ENCODE assay signal across 8 cellular contexts in genomic region chr17:45277216-45277849, GRCh38. TPM values are rescaled to one million over a fixed set of nuclear protein-coding genes. Genes with fewer than 3 reads are reported as not detected.
DNase-seq lines count a peak whose midpoint lies in the region; ATAC-seq and TF ChIP-seq lines count a peak whose summit lies in the region.

No MANE protein-coding gene starts in this region.

- no peak overlapping the region for H3K4me2 ChIP-seq in OCI-LY3 (ENCODE audit: low read length)

- H4K20me1 ChIP-seq in OCI-LY3 (ENCODE audit: insufficient read depth, low read length), result no peaks in the 10 kb centered on the region

- peaks cover 13% of the 10 kb centered on the region for H3K4me1 Mint-ChIP-seq in Calu3 (ENCODE audit: low read depth, unreplicated experiment)

- H3K79me2 ChIP-seq in OCI-LY3 (ENCODE audit: low read length), result peaks cover 4% of the 10 kb centered on the region; the same call in 1 of the 2 replicates

- intact Hi-C loops in Calu3 (cut with micrococcal nuclease; ENCODE audit: unreplicated experiment), result loop anchor here (1.0 to 2.0 kb wide), 2 partner anchors 37 to 108 kb away; no protein-coding TSS in a partner anchor

- no peak overlapping the region for H3K4me3 Mint-ChIP-seq in Calu3 (ENCODE audit: low read depth, unreplicated experiment)

- no peak overlapping the region for H3K27ac Mint-ChIP-seq in Calu3 (ENCODE audit: unreplicated experiment)

- CTCF ChIA-PET in Calu3 (lab: Charles Lee), result interaction anchor here (0.5 to 2.8 kb wide), 26 partner anchors 8 to 172 kb away, joined by 3 to 49 read pairs (median 5); partner anchors contain the start of genes ACBD4 and MAP3K14

- H3K4me3 ChIP-seq in OCI-LY3 (ENCODE audit: low read length) (no peak overlapping the region), epithelial cell of esophagus (ENCODE audit: low read length) (no peak overlapping the region)

- H3K4me1 ChIP-seq in OCI-LY3 (ENCODE audit: low read length), result peaks cover 9% of the 10 kb centered on the region

- TF ChIP-seq CTCF in Calu3 (IDR thresholded peaks at IDR 0.05; ENCODE audit: unreplicated experiment), result peak; percentile 84
- TF ChIP-seq CTCF in OCI-LY3 (IDR thresholded peaks at IDR 0.05; ENCODE audit: low read depth, low read length), result peak; percentile 64
- TF ChIP-seq CTCF in epithelial cell of esophagus (IDR thresholded peaks at IDR 0.05; ENCODE audit: insufficient read depth, low read depth, low read length, missing control alignments), result peak; percentile 90

- no peak overlapping the region for H3K9ac ChIP-seq in OCI-LY3 (ENCODE audit: low read length)

- H2AFZ ChIP-seq in OCI-LY3 (ENCODE audit: low read depth, low read length), result no peak overlapping the region

- peaks cover 78% of the 10 kb centered on the region for H3K36me3 Mint-ChIP-seq in Calu3 (ENCODE audit: insufficient read depth, unreplicated experiment)

- H3K27ac ChIP-seq in OCI-LY3 (ENCODE audit: low read length), result peak overlapping the region; percentile 49

- H3K27me3 Mint-ChIP-seq in Calu3 (ENCODE audit: unreplicated experiment), result no peaks in the 10 kb centered on the region

- peaks cover 34% of the 10 kb centered on the region for H3K36me3 ChIP-seq in OCI-LY3 (replicated peaks; ENCODE audit: low read depth, low read length)

- no peak for ATAC-seq in GM18909 (IDR thresholded peaks at IDR 0.05; ENCODE audit: poor library complexity, unreplicated experiment)

- H3K27me3 ChIP-seq in OCI-LY3 (ENCODE audit: low read depth, low read length), result no peaks in the 10 kb centered on the region

- BruUV-seq in Calu3 (replicated peaks; lab: Mats Ljungman, UMichigan), result no TSS peak

- no peaks in the 10 kb centered on the region for H3K9me3 Mint-ChIP-seq in Calu3 (ENCODE audit: low read depth, unreplicated experiment)

- DNase-seq in Calu3 (peak; percentile 95), KG1 (lab: John Stamatoyannopoulos, UW) (peak; percentile 81), epithelial cell of esophagus (ENCODE audit: low read depth) (peak; percentile 93), mucosa of gallbladder (ENCODE audit: low spot score) (peak; percentile 95)
- DNase-seq in activated CD8-positive, alpha-beta memory T cell treated with anti-CD3 and anti-CD28 coated beads, Interleukin-2, amount 50 U/mL, for 4 hours, result peak; percentile 92
- DNase-seq in stimulated activated CD8-positive, alpha-beta memory T cell treated with anti-CD3 and anti-CD28 coated beads, Interleukin-4, amount 100 ng/mL, for 1 hour (ENCODE audit: low read depth in 2 of 2, low spot score in 1 of 2), result peak; percentile 83

- H3K9me3 ChIP-seq in OCI-LY3 (ENCODE audit: insufficient read depth, low read length), result no peaks in the 10 kb centered on the region

RNA-seq across cellular contexts. Expression of gene SPATA32, which starts 15.4 kb away (rescaled TPM):
- total RNA-seq in Calu3 (2022) (0.85 and 0.88 TPM in 2 replicates), mucosa of gallbladder (not detected)

RNA-seq across cellular contexts. Expression of gene MAP3K14, which starts 39.5 kb away (rescaled TPM):
- total RNA-seq in Calu3 (2022) (26.7 and 33.2 TPM in 2 replicates), mucosa of gallbladder (19.1 TPM)

RNA-seq across cellular contexts. Expression of gene FMNL1, which starts 55.6 kb away (rescaled TPM):
- total RNA-seq in Calu3 (2022), result 8.5 and 9.6 TPM in 2 replicates
- 30.7 TPM for total RNA-seq in mucosa of gallbladder
